Comparison of ENCODE assay signal across 28 cellular contexts in the genomic region with DNA sequence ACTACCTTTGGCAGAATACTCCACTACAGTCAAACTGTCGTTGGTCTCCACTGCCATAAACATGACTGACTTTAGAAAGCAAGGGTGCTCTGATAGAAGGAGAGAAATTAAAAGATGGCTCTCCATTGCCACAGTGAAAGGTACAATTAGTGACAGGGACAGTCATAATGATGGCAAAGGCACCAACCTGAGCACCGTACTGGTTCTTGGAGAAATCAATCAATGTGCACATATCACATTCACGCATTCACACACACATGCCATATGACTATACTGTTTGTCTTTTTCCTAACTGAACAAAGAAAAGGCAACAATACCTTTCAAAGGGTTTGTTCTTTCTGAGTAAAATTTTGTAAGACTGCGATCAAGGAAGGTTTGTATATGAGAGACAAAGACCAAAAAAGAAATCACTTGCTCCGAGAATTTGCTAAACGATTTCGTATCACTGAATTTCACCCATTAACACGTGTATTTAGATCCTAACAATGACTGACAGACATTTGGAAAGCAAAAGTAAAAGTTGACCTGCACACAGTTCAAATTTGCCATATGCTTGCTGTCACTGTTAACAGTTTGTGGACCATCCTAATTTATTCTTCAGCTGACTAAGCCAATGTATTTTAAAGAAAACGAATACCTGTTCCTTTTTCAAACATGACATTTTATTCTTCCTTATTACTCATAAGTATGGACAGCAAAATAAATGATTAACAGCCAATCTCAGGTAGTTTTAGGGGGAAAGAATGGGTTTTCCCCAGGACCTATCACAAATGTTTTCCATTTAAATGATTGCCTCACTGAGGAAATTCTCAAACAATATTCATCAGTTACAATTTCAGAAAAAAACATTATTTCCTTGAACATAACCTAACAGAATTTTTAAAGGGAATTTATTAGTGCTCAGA.
DNase-seq lines count a peak whose midpoint lies in the region; ATAC-seq, FAIRE-seq and TF ChIP-seq lines count a peak whose summit lies in the region.
"Had no signal": no experiment of that assay in that cellular context is flagged by ENCODE, and none has a peak within 500 bp of the region (broad histone marks: within the 10 kb centered on the region; RNA-seq: fewer than 3 reads in every experiment).

No MANE protein-coding gene starts in this region.

- H3K27me3 ChIP-seq in GM23338 (ENCODE audit: insufficient read depth) (no peaks in the 10 kb centered on the region), Karpas-422 (ENCODE audit: low read length) (no peaks in the 10 kb centered on the region)

- no peaks in the 10 kb centered on the region for H3K79me2 ChIP-seq in GM23338 (replicated peaks; ENCODE audit: insufficient read depth)
- H3K79me2 ChIP-seq in Karpas-422 (ENCODE audit: low read length) = no peaks in the 10 kb centered on the region
- H3K79me2 ChIP-seq: parathyroid adenoma had no signal

- CTCF ChIA-PET in activated CD8-positive, alpha-beta memory T cell treated with anti-CD3 and anti-CD28 coated beads, Interleukin-2, amount 10 ng/mL, durations not matched to agents 7 days and 5 days (lab: Charles Lee) = no interaction called here

- peaks cover 1% of the 10 kb centered on the region for H3K36me3 Mint-ChIP-seq in activated CD8-positive, alpha-beta memory T cell treated with anti-CD3 and anti-CD28 coated beads, Interleukin-2, amount 10 ng/mL, durations not matched to agents 7 days and 5 days
- peaks cover 1% of the 10 kb centered on the region; the same call in 1 of the 3 replicates for H3K36me3 Mint-ChIP-seq in GM23338 (ENCODE audit: low read depth)
- H3K36me3 Mint-ChIP-seq in stimulated activated effector memory CD8-positive, alpha-beta T cell treated with anti-CD3 and anti-CD28 coated beads, Interleukin-12 subunit alpha, Interleukin-12 subunit beta, amount 100 ng/mL, for 72 hours = no peaks in the 10 kb centered on the region
- H3K36me3 Mint-ChIP-seq: activated naive CD8-positive, alpha-beta T cell treated with anti-CD3 and anti-CD28 coated beads, Interleukin-2, amount 10 ng/mL, durations not matched to agents 7 days and 5 days had no signal

- H3K9me2 ChIP-seq in GM23338 (ENCODE audit: insufficient read depth) (no peaks in the 10 kb centered on the region), Karpas-422 (replicated peaks; ENCODE audit: insufficient read depth, low read length) (no peaks in the 10 kb centered on the region)

- peak; percentile 53 for ATAC-seq in activated CD8-positive, alpha-beta memory T cell treated with anti-CD3 and anti-CD28 coated beads, Interleukin-2, amount 10 ng/mL, durations not matched to agents 7 days and 5 days
- ATAC-seq in GM23338 = no peak
- ATAC-seq in stimulated activated effector memory CD8-positive, alpha-beta T cell treated with anti-CD3 and anti-CD28 coated beads, Interleukin-12 subunit alpha, Interleukin-12 subunit beta, amount 100 ng/mL, for 72 hours = peak; percentile 44
- ATAC-seq: left lobe of liver, sciatic nerve, T-helper 17 cell had no signal

- H3K4me3 ChIP-seq in GM23338 = no peak overlapping the region
- no peak overlapping the region for H3K4me3 ChIP-seq in Karpas-422 (ENCODE audit: low read length)

- H3K4me2 ChIP-seq in GM23338 (peak overlapping the region; percentile 5; the same call in 1 of the 2 replicates), Karpas-422 (ENCODE audit: low read depth, low read length, poor library complexity, severe bottlenecking) (no peak overlapping the region)

- H4K20me1 ChIP-seq in GM23338 (replicated peaks; ENCODE audit: insufficient read depth) (no peaks in the 10 kb centered on the region), Karpas-422 (ENCODE audit: insufficient read depth, low read depth, low read length) (no peaks in the 10 kb centered on the region)

- H3K27ac ChIP-seq in GM23338 (ENCODE audit: low read depth) (no peak overlapping the region), Karpas-422 (ENCODE audit: low read length) (no peak overlapping the region)
- H3K27ac ChIP-seq: HL-60, parathyroid adenoma, VCaP had no signal

- H3F3A ChIP-seq in GM23338 (replicated peaks; ENCODE audit: low read depth) = no peaks in the 10 kb centered on the region

- FAIRE-seq in RCC 7860 (lab: Jason Lieb, UNC) = peak; percentile 7
- FAIRE-seq: colon had no signal

- H3K9ac ChIP-seq in Karpas-422 (ENCODE audit: low read length) = no peak overlapping the region
- H3K9ac ChIP-seq: parathyroid adenoma had no signal

- H3K9me3 ChIP-seq in Karpas-422 (ENCODE audit: low read length) = no peaks in the 10 kb centered on the region; the same call in 1 of the 2 replicates

- H3K4me1 ChIP-seq in GM23338 (ENCODE audit: insufficient read depth) (peaks cover 31% of the 10 kb centered on the region), Karpas-422 (ENCODE audit: low read length) (peaks cover 3% of the 10 kb centered on the region)
- H3K4me1 ChIP-seq: Caco-2, parathyroid adenoma had no signal

- H3K36me3 ChIP-seq in GM23338 (ENCODE audit: insufficient read depth) (no peaks in the 10 kb centered on the region), Karpas-422 (ENCODE audit: insufficient read depth, low read length) (no peaks in the 10 kb centered on the region)

- H3K27ac Mint-ChIP-seq in activated CD8-positive, alpha-beta memory T cell treated with anti-CD3 and anti-CD28 coated beads, Interleukin-2, amount 10 ng/mL, durations not matched to agents 7 days and 5 days = no peak overlapping the region
- H3K27ac Mint-ChIP-seq in GM23338 = no peak overlapping the region
- no peak overlapping the region for H3K27ac Mint-ChIP-seq in stimulated activated effector memory CD8-positive, alpha-beta T cell treated with anti-CD3 and anti-CD28 coated beads, Interleukin-12 subunit alpha, Interleukin-12 subunit beta, amount 100 ng/mL, for 72 hours
- H3K27ac Mint-ChIP-seq: activated naive CD8-positive, alpha-beta T cell treated with anti-CD3 and anti-CD28 coated beads, Interleukin-2, amount 10 ng/mL, durations not matched to agents 7 days and 5 days; B cell; nephron; T-helper 17 cell had no signal

- no peak for DNase-seq in activated CD8-positive, alpha-beta memory T cell treated with anti-CD3 and anti-CD28 coated beads, Interleukin-2, amount 10 ng/mL, durations not matched to agents 7 days and 5 days
- DNase-seq in activated CD8-positive, alpha-beta memory T cell treated with anti-CD3 and anti-CD28 coated beads for 24 hours = no peak
- DNase-seq in GM23338 (ENCODE audit: low spot score) = no peak
- DNase-seq in RCC 7860 (ENCODE audit: low spot score) = no peak
- DNase-seq in stimulated activated effector memory CD8-positive, alpha-beta T cell treated with anti-CD3 and anti-CD28 coated beads, Interleukin-12 subunit alpha, Interleukin-12 subunit beta, amount 100 ng/mL, for 72 hours (ENCODE audit: low spot score in 2 of 2) = no peak
- DNase-seq in NCI-H1930 (lab: John Stamatoyannopoulos, UW) = no peak
- no peak for DNase-seq in NCI-H774 (lab: John Stamatoyannopoulos, UW)
- DNase-seq in Karpas-422 = no peak
- DNase-seq: activated CD4-positive, alpha-beta T cell treated with anti-CD3 and anti-CD28 coated beads, Interleukin-2, amount 50 U/mL, for 4 hours; activated naive CD8-positive, alpha-beta T cell treated with anti-CD3 and anti-CD28 coated beads, Interleukin-2, amount 10 ng/mL, durations not matched to agents 7 days and 5 days; Caco-2; EL; H7; IMR-90; MM.1S; NCI-H1436 treated with DMSO at 0.1 percent for 48 hours; NCI-H748 treated with DMSO at 0.1 percent for 48 hours; stimulated activated CD4-positive, alpha-beta T cell treated with anti-CD3 and anti-CD28 coated beads, Interleukin-15, amount 100 ng/mL, for 24 hours; T-helper 17 cell had no signal

- peaks cover 7% of the 10 kb centered on the region for H3K4me1 Mint-ChIP-seq in activated CD8-positive, alpha-beta memory T cell treated with anti-CD3 and anti-CD28 coated beads, Interleukin-2, amount 10 ng/mL, durations not matched to agents 7 days and 5 days
- H3K4me1 Mint-ChIP-seq in GM23338 = peaks cover 26% of the 10 kb centered on the region
- H3K4me1 Mint-ChIP-seq in stimulated activated effector memory CD8-positive, alpha-beta T cell treated with anti-CD3 and anti-CD28 coated beads, Interleukin-12 subunit alpha, Interleukin-12 subunit beta, amount 100 ng/mL, for 72 hours = peaks cover 6% of the 10 kb centered on the region
- H3K4me1 Mint-ChIP-seq: B cell, T-helper 17 cell had no signal

- H2AFZ ChIP-seq in GM23338 (no peak overlapping the region), Karpas-422 (ENCODE audit: low read length) (no peak overlapping the region)
- H2AFZ ChIP-seq: parathyroid adenoma had no signal

- TF ChIP-seq CTCF in GM23338 (conservative IDR thresholded peaks at IDR 0.05; ENCODE audit: low read depth in 2 of 2) = no peak

- H3K9me3 Mint-ChIP-seq in activated CD8-positive, alpha-beta memory T cell treated with anti-CD3 and anti-CD28 coated beads, Interleukin-2, amount 10 ng/mL, durations not matched to agents 7 days and 5 days (ENCODE audit: low read depth) = no peaks in the 10 kb centered on the region
- peaks cover 6% of the 10 kb centered on the region; the same call in 2 of the 3 replicates for H3K9me3 Mint-ChIP-seq in GM23338
- peaks cover 2% of the 10 kb centered on the region for H3K9me3 Mint-ChIP-seq in stimulated activated effector memory CD8-positive, alpha-beta T cell treated with anti-CD3 and anti-CD28 coated beads, Interleukin-12 subunit alpha, Interleukin-12 subunit beta, amount 100 ng/mL, for 72 hours

- no peak overlapping the region for H3K4me3 Mint-ChIP-seq in activated CD8-positive, alpha-beta memory T cell treated with anti-CD3 and anti-CD28 coated beads, Interleukin-2, amount 10 ng/mL, durations not matched to agents 7 days and 5 days
- H3K4me3 Mint-ChIP-seq in GM23338 = no peak overlapping the region
- H3K4me3 Mint-ChIP-seq in stimulated activated effector memory CD8-positive, alpha-beta T cell treated with anti-CD3 and anti-CD28 coated beads, Interleukin-12 subunit alpha, Interleukin-12 subunit beta, amount 100 ng/mL, for 72 hours = no peak overlapping the region
- H3K4me3 Mint-ChIP-seq: activated naive CD8-positive, alpha-beta T cell treated with anti-CD3 and anti-CD28 coated beads, Interleukin-2, amount 10 ng/mL, durations not matched to agents 7 days and 5 days; B cell; brain; nephron; T-helper 17 cell had no signal

- H3K27me3 Mint-ChIP-seq in activated CD8-positive, alpha-beta memory T cell treated with anti-CD3 and anti-CD28 coated beads, Interleukin-2, amount 10 ng/mL, durations not matched to agents 7 days and 5 days = no peaks in the 10 kb centered on the region
- peaks cover 7% of the 10 kb centered on the region for H3K27me3 Mint-ChIP-seq in GM23338 (ENCODE audit: insufficient read depth, low read depth, poor library complexity)
- H3K27me3 Mint-ChIP-seq: activated naive CD8-positive, alpha-beta T cell treated with anti-CD3 and anti-CD28 coated beads, Interleukin-2, amount 10 ng/mL, durations not matched to agents 7 days and 5 days; B cell; brain; T-helper 17 cell had no signal

TF ChIP-seq in GM23338, 12 proteins besides CTCF, POLR2A, EP300 and RAD21 (continues in another document):
- no peak for TF ChIP-seq STAT1 (IDR thresholded peaks at IDR 0.05; ENCODE audit: unreplicated experiment)
- no peak for TF ChIP-seq ZNF331 (CRISPR knock-in tag; IDR thresholded peaks at IDR 0.05; ENCODE audit: low read depth)
- no peak for TF ChIP-seq ZNF114 (CRISPR knock-in tag; IDR thresholded peaks at IDR 0.05)
